8 cellular contexts compared by ENCODE assay signal in genomic region chr2:191020742-191021381, GRCh38. TPM values are rescaled to one million over a fixed set of nuclear protein-coding genes. Genes with fewer than 3 reads are reported as not detected.
A peak's percentile ranks its signal among the peaks of the same experiment; 100 is the strongest.
DNase-seq lines count a peak whose midpoint lies in the region; ATAC-seq, FAIRE-seq and TF ChIP-seq lines count a peak whose summit lies in the region.

No MANE protein-coding gene starts in this region.

- no peaks in the 10 kb centered on the region for H3K36me3 ChIP-seq in bronchial epithelial cell (ENCODE audit: control insufficient read depth, insufficient read depth, low read length)
- H3K36me3 ChIP-seq in liver (ENCODE audit: control insufficient read depth in 4 of 4, insufficient read depth in 3 of 4, low read depth in 1 of 4, low read length in 3 of 4), result no peaks in the 10 kb centered on the region

- H3K4me3 Mint-ChIP-seq in CD14-positive monocyte, result no peak overlapping the region

- ATAC-seq in GM19043 (IDR thresholded peaks at IDR 0.05; ENCODE audit: low read depth, unreplicated experiment), result peak; percentile 3
- ATAC-seq in HG03159 (IDR thresholded peaks at IDR 0.05; ENCODE audit: unreplicated experiment), result peak; percentile 20

- TF ChIP-seq CTCF in CD14-positive monocyte (IDR thresholded peaks at IDR 0.05) (no peak), RWPE1 (conservative IDR thresholded peaks at IDR 0.05; ENCODE audit: low read depth) (no peak), bronchial epithelial cell (IDR thresholded peaks at IDR 0.05; ENCODE audit: insufficient read depth, low read length, severe bottlenecking) (no peak), liver (IDR thresholded peaks at IDR 0.05; ENCODE audit: low read depth, low read length, missing input control) (no peak)

- H3K27me3 Mint-ChIP-seq in CD14-positive monocyte (ENCODE audit: low read depth in 3 of 3), result peaks cover 0 to 1% (median 0%) of the 10 kb centered on the region in 3 donors

- CTCF ChIA-PET in RWPE1 (lab: Yijun Ruan, JAX), result no interaction called here

- peak; percentile 36 for FAIRE-seq in bronchial epithelial cell (lab: Jason Lieb, UNC)

- H3K27ac ChIP-seq in RWPE1 (peak overlapping the region; percentile 94), liver (ENCODE audit: low read depth in 1 of 2, low read length in 2 of 2) (peak overlapping the region; percentile 94 to 99)

- peak overlapping the region; percentile 93 to 97 for H3K9ac ChIP-seq in liver (ENCODE audit: low read depth in 1 of 2, low read length in 2 of 2)

- no peak overlapping the region for H3K27ac Mint-ChIP-seq in CD14-positive monocyte

- no peaks in the 10 kb centered on the region for H3K27me3 ChIP-seq in bronchial epithelial cell (ENCODE audit: control insufficient read depth, insufficient read depth, low read length)
- H3K27me3 ChIP-seq in liver (ENCODE audit: control insufficient read depth in 4 of 4, insufficient read depth in 4 of 4, low read length in 3 of 4), result no peaks in the 10 kb centered on the region

- H3K4me1 ChIP-seq in liver (ENCODE audit: control insufficient read depth in 4 of 4, insufficient read depth in 4 of 4, low read length in 3 of 4), result peaks cover 0 to 18% (median 8%) of the 10 kb centered on the region in 4 donors

- DNase-seq in CD14-positive monocyte (ENCODE audit: low spot score) (peak; percentile 77), RWPE1 (ENCODE audit: low spot score) (peak; percentile 75), bronchial epithelial cell (ENCODE audit: low read depth) (peak; percentile 94), superior temporal gyrus (ENCODE audit: extremely low spot score) (peak; percentile 63), hippocampal formation (lab: John Stamatoyannopoulos, UW) (no peak)

- intact Hi-C loops in CD14-positive monocyte (cut with micrococcal nuclease), result loop anchor here in 1 of 2 donors (5.0 kb wide), 1 partner anchor 139 kb away; the partner anchor contains the start of gene GLS

- no peaks in the 10 kb centered on the region for H3K9me3 ChIP-seq in liver (ENCODE audit: control insufficient read depth in 4 of 4, low read length in 3 of 4)

- H3K4me1 Mint-ChIP-seq in CD14-positive monocyte, result peaks cover 15% of the 10 kb centered on the region

- TF ChIP-seq RAD21 in liver (IDR thresholded peaks at IDR 0.05), result no peak

- H3K4me3 ChIP-seq in bronchial epithelial cell (ENCODE audit: low read depth, low read length) (peak overlapping the region; percentile 55), liver (ENCODE audit: low read depth in 1 of 3, low read length in 3 of 3) (peak overlapping the region; percentile 63 to 98 (median 80))

- H3K36me3 Mint-ChIP-seq in CD14-positive monocyte, result peaks cover 0 to 3% of the 10 kb centered on the region in 2 donors

- 6% methylated on average over 14 of the region's 14 CpGs for WGBS in liver

- POLR2A ChIA-PET in RWPE1 (lab: Yijun Ruan, JAX; ENCODE audit: low non-redundant PET), result no interaction called here

- H3K9me3 Mint-ChIP-seq in CD14-positive monocyte, result peaks cover 0 to 2% (median 0%) of the 10 kb centered on the region in 7 donors

TF ChIP-seq in liver, 16 proteins besides CTCF, POLR2A, EP300 and RAD21:
- TF ChIP-seq YY1 (IDR thresholded peaks at IDR 0.05) (peak; percentile 93), HNF4A (conservative IDR thresholded peaks at IDR 0.05) (peak in 1 of 2 donors; percentile 24), EGR1 (IDR thresholded peaks at IDR 0.05; ENCODE audit: low read depth in 2 of 2) (no peak)

RNA-seq across cellular contexts. Expression of gene STAT1, which starts 6.9 kb away (rescaled TPM):
- polyA plus RNA-seq in CD14-positive monocyte, result 100 to 1,000 TPM; 110 to 126 TPM
- 29.0 and 50.2 TPM in 2 replicates for total RNA-seq in bronchial epithelial cell
- 10 to 100 TPM; 50.4 to 78.7 TPM for total RNA-seq in liver
- polyA plus RNA-seq in liver, result 10 to 100 TPM; 26.2 to 40.9 TPM

Comparison
In these comparisons a context has a peak if more than half of its experiments do, and no peak if none do; other contexts are left out.
1. DNase-seq: peak in CD14-positive monocyte (single experiment), RWPE1 (single experiment), bronchial epithelial cell (single experiment) and superior temporal gyrus (single experiment); none in hippocampal formation (0 of 2).